8 cellular contexts compared by ENCODE assay signal in the genomic region with DNA sequence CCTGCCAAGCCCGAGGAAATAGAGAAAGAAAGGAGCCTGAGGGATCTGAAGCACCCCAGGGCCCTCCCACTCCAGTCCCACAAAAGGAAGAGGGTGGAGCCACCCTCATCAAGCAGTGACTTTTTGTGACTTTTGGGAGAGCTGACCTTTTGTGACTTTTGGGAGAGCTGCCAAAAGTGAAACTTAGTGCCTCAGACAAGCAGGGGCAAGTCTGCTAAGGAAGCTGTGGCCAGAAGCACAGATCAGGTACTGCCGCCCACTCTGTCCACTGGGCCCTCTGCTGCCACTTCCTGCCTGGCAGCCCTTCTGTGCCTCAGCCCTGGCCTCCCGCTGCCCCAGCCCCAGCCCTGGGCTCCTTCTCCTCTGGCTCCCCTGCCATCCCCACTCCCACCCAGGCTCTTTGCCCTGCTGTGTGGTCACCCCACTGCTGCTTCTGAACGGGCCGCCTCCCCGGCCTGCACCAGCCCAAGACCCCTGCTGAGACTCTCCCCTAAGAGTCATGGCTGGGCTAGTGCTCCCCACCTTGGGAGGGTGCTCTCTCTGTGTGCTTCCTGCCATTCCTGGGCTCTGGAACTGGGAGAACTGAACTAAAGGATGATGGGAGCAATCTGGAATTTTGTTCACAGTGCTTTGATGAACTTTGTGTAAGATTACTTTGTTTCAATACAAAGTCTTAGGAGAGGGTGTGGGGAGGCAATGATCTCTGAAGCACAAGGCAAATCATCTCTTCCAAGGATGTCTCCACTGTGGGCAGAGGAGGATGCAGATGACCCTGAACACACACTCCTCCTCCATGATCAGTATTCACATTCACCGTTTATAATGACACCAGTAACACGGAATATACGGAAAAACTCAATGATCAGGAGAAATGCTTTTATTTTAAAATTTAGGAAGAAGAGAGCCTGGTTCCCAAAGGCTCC. TPM values are rescaled to one million over a fixed set of nuclear protein-coding genes. Genes with fewer than 3 reads are reported as not detected.
DNase-seq lines count a peak whose midpoint lies in the region; ATAC-seq and TF ChIP-seq lines count a peak whose summit lies in the region.

A gene (plus strand): TSS at position 147 of the 923 bp plus-strand sequence. CDS start 3,035 bp downstream, outside the sequence.

- no peak for DNase-seq in CD14-positive monocyte (ENCODE audit: low spot score)
- peak; percentile 54 to 75 for DNase-seq in HAP-1 (ENCODE audit: low spot score in 2 of 2)
- no peak for DNase-seq in WTC11 (ENCODE audit: low spot score)
- no peak for DNase-seq in right cardiac atrium
- DNase-seq in transverse colon: peak; percentile 41
- DNase-seq in COLO668 (lab: John Stamatoyannopoulos, UW; ENCODE audit: unreplicated experiment): no peak
- DNase-seq in NCI-H1930 (lab: John Stamatoyannopoulos, UW): no peak
- no peak for DNase-seq in NCI-H774 (lab: John Stamatoyannopoulos, UW)

- H3K4me1 ChIP-seq in HAP-1 (peaks cover 4% of the 10 kb centered on the region), right cardiac atrium (ENCODE audit: control insufficient read depth, insufficient read depth, low read length) (peaks cover 2% of the 10 kb centered on the region), transverse colon (peaks cover 0 to 20% (median 4%) of the 10 kb centered on the region in 4 donors)

- peak within 1 kb of the TSS in 1 of 2 donors; percentile 35 for H3K4me3 Mint-ChIP-seq in CD14-positive monocyte
- no peak within 1 kb of the TSS for H3K4me3 Mint-ChIP-seq in WTC11

- H3K9me3 Mint-ChIP-seq in CD14-positive monocyte (no peaks in the 10 kb centered on the region), WTC11 (no peaks in the 10 kb centered on the region)

- POLR2A ChIA-PET in WTC11 (lab: Charles Lee): interaction anchor here (0.8 kb wide), 1 partner anchor 27 kb away, joined by 3 read pairs; no protein-coding TSS in a partner anchor

- H3K9me3 ChIP-seq in HAP-1 (no peaks in the 10 kb centered on the region), right cardiac atrium (ENCODE audit: control insufficient read depth, low read length) (no peaks in the 10 kb centered on the region), transverse colon (no peaks in the 10 kb centered on the region)

- peaks cover 0 to 3% (median 3%) of the 10 kb centered on the region in 3 donors for H3K27me3 Mint-ChIP-seq in CD14-positive monocyte (ENCODE audit: low read depth in 3 of 3)
- H3K27me3 Mint-ChIP-seq in WTC11 (ENCODE audit: low read depth): no peaks in the 10 kb centered on the region

- H3K4me1 Mint-ChIP-seq in CD14-positive monocyte (peaks cover 20% of the 10 kb centered on the region), WTC11 (peaks cover 45% of the 10 kb centered on the region)

- ATAC-seq in WTC11 (no peak), right cardiac atrium (peak; percentile 59 to 80)

- H3K27ac ChIP-seq in right cardiac atrium (ENCODE audit: low read length): no peak within 1 kb of the TSS
- H3K27ac ChIP-seq in transverse colon: peak within 1 kb of the TSS in 3 of 4 donors; percentile 7 to 63 (median 35)

- whole genome bisulfite sequencing in right cardiac atrium: 74% methylated on average over 9 of the region's 9 CpGs
- 70 to 71% methylated on average over 2 to 9 of the region's 9 CpGs for WGBS in transverse colon (ENCODE audit: low coverage in 1 of 2), 2 donors

- H3K36me3 ChIP-seq in HAP-1 (replicated peaks): no peaks in the 10 kb centered on the region
- H3K36me3 ChIP-seq in transverse colon: no peaks in the 10 kb centered on the region

- H3K36me3 Mint-ChIP-seq in CD14-positive monocyte (no peaks in the 10 kb centered on the region), WTC11 (no peaks in the 10 kb centered on the region)

- H3K27ac Mint-ChIP-seq in CD14-positive monocyte (peak within 1 kb of the TSS in 4 of 7 donors; percentile 10 to 71 (median 34)), WTC11 (peak within 1 kb of the TSS; percentile 54)

- TF ChIP-seq EP300 in transverse colon (IDR thresholded peaks at IDR 0.05; ENCODE audit: low read depth): no peak

- no peak for TF ChIP-seq POLR2A in transverse colon (IDR thresholded peaks at IDR 0.05)

- no peak for TF ChIP-seq CTCF in CD14-positive monocyte (IDR thresholded peaks at IDR 0.05)
- TF ChIP-seq CTCF in WTC11 (IDR thresholded peaks at IDR 0.05): no peak
- no peak for TF ChIP-seq CTCF in transverse colon (IDR thresholded peaks at IDR 0.05)

- in situ Hi-C loops in HAP-1 (cut with MboI; ENCODE audit: low sequenced_read_pairs) (no loop called here), transverse colon (cut with MboI; ENCODE audit: low pct_ligation_motif_present in 1 of 4, low pct_unique_long_range_greater_than_20kb in 1 of 4, low sequenced_read_pairs in 3 of 4) (no loop called here)

- intact Hi-C loops in CD14-positive monocyte (cut with micrococcal nuclease): no loop called here
- intact Hi-C loops in right cardiac atrium (cut with DNase I): no loop called here
- intact Hi-C loops in transverse colon (cut with DNase I; ENCODE audit: low total_unique reads): no loop called here

- CTCF ChIA-PET in WTC11 (lab: Charles Lee): interaction anchor here (0.8 to 1.7 kb wide), 5 partner anchors 17 to 94 kb away, joined by 3 to 11 read pairs (median 5); no protein-coding TSS in a partner anchor

- H3K27me3 ChIP-seq in HAP-1 (ENCODE audit: low read depth): no peaks in the 10 kb centered on the region
- H3K27me3 ChIP-seq in right cardiac atrium (ENCODE audit: control insufficient read depth, insufficient read depth): no peaks in the 10 kb centered on the region
- H3K27me3 ChIP-seq in transverse colon: no peaks in the 10 kb centered on the region

- H3K4me3 ChIP-seq in HAP-1 (no peak within 1 kb of the TSS), right cardiac atrium (ENCODE audit: low read length) (no peak within 1 kb of the TSS), transverse colon (no peak within 1 kb of the TSS)

TF ChIP-seq in WTC11, 78 proteins besides CTCF, POLR2A, EP300 and RAD21:
- TF ChIP-seq IRF2 (CRISPR knock-in tag; IDR thresholded peaks at IDR 0.05; ENCODE audit: borderline replicate concordance, low read depth) (no peak), ZNF423 (CRISPR knock-in tag; IDR thresholded peaks at IDR 0.05) (peak; percentile 8; the same call in 1 of the 2 replicates), ZNF263 (CRISPR knock-in tag; IDR thresholded peaks at IDR 0.05; ENCODE audit: low read depth) (peak; percentile 83), FOXP1 (CRISPR knock-in tag; IDR thresholded peaks at IDR 0.05; ENCODE audit: borderline replicate concordance) (0 out of 2 replicates have a peak, but pooled peaks have one; percentile 20), ZNF232 (CRISPR knock-in tag; IDR thresholded peaks at IDR 0.05) (no peak)

RNA-seq across cellular contexts. Expression of the gene that starts here (rescaled TPM):
- not detected for polyA plus RNA-seq in CD14-positive monocyte
- total RNA-seq in WTC11 (2021): 0.42 to 0.80 TPM (median 0.66 TPM) in 3 replicates
- total RNA-seq in right cardiac atrium: under 1 TPM in 1 of 4 donors, not detected in 3; 0.57 TPM
- 0.25 TPM for polyA plus RNA-seq in right cardiac atrium
- total RNA-seq in transverse colon: 1 to 10 TPM in 1 of 4 donors, under 1 TPM in 1, not detected in 2; 0.41 to 2.1 TPM

Comparison
In these comparisons a context has a peak if more than half of its experiments do, and no peak if none do; other contexts are left out.
1. Peak in ATAC-seq in right cardiac atrium; RNA of the gene not detected or under 1 TPM.
2. DNase-seq: peak in HAP-1 (2 of 2) and transverse colon (single experiment); none in CD14-positive monocyte (single experiment), WTC11 (single experiment), right cardiac atrium (0 of 3), COLO668 (single experiment), NCI-H1930 (0 of 2) and NCI-H774 (single experiment).